In genomic region chr19:572140-572890, GRCh38 we compare ENCODE assay signal across 8 cellular contexts. TPM values are rescaled to one million over a fixed set of nuclear protein-coding genes. Genes with fewer than 3 reads are reported as not detected.
DNase-seq lines count a peak whose midpoint lies in the region; ATAC-seq lines count a peak whose summit lies in the region.

TSS of gene BSG (plus strand) at chr19:572596. CDS start at chr19:572635, 39 bp downstream.

- H3K4me1 ChIP-seq in CD4-positive, alpha-beta memory T cell (ENCODE audit: insufficient read depth, low read length): peaks cover 46% of the 10 kb centered on the region

- H3K4me1 Mint-ChIP-seq in CD4-positive, alpha-beta memory T cell: peaks cover 18 to 50% (median 35%) of the 10 kb centered on the region in 4 donors

- no peaks in the 10 kb centered on the region for H3K9me3 Mint-ChIP-seq in CD4-positive, alpha-beta memory T cell

- intact Hi-C loops in CD4-positive, alpha-beta memory T cell (cut with micrococcal nuclease): loop anchor here (1.0 to 2.0 kb wide), 7 partner anchors 16 to 225 kb away; partner anchors contain the start of genes CDC34, HCN2, POLRMT and PTBP1

- peak; percentile 64 for ATAC-seq in GM19468 (IDR thresholded peaks at IDR 0.05; ENCODE audit: extremely low read depth, unreplicated experiment)

- DNase-seq in CD4-positive, alpha-beta memory T cell: peak; percentile 98 to 99 (median 99)
- peak; percentile 66 for DNase-seq in HS-5 (ENCODE audit: low read depth)
- peak; percentile 95 for DNase-seq in NK-92 treated with Interleukin-12 subunit alpha and Interleukin-12 subunit beta, amount 100 ng/mL, for 24 hours (lab: John Stamatoyannopoulos, UW)
- peak; percentile 98 for DNase-seq in activated CD8-positive, alpha-beta memory T cell treated with anti-CD3 and anti-CD28 coated beads for 24 hours
- peak; percentile 96 for DNase-seq in effector CD8-positive, alpha-beta T cell (lab: John Stamatoyannopoulos, UW)
- DNase-seq in lung microvascular endothelial cell (ENCODE audit: low read depth in 2 of 2): peak; percentile 98 to 99
- peak; percentile 97 to 98 (median 98) for DNase-seq in stimulated activated CD4-positive, alpha-beta T cell treated with anti-CD3 and anti-CD28 coated beads, TNF-alpha, amount 100 ng/mL, for 48 hours (ENCODE audit: low read depth in 3 of 3)

- H3K27me3 ChIP-seq in CD4-positive, alpha-beta memory T cell (ENCODE audit: insufficient read depth, low read length): no peaks in the 10 kb centered on the region

- peaks cover 0 to 9% of the 10 kb centered on the region in 2 donors for H3K36me3 Mint-ChIP-seq in CD4-positive, alpha-beta memory T cell

- CTCF ChIA-PET in CD4-positive, alpha-beta memory T cell (lab: Charles Lee; ENCODE audit: partially characterized antibody): interaction anchor here (1.1 kb wide), 1 partner anchor 41 kb away, joined by 4 read pairs; the partner anchor contains the start of gene CDC34

- H3K27ac ChIP-seq in CD4-positive, alpha-beta memory T cell (ENCODE audit: low read depth, low read length): peak within 1 kb of the TSS; percentile 70

- H3K27me3 Mint-ChIP-seq in CD4-positive, alpha-beta memory T cell: no peaks in the 10 kb centered on the region

- POLR2A ChIA-PET in CD4-positive, alpha-beta memory T cell (lab: Charles Lee; ENCODE audit: partially characterized antibody): interaction anchor here (0.6 to 3.5 kb wide), 13 partner anchors 12 to 107 kb away, joined by 3 to 25 read pairs (median 6); partner anchors contain the start of genes CDC34, GZMM, POLRMT and RNF126

- H3K4me3 Mint-ChIP-seq in CD4-positive, alpha-beta memory T cell: peak within 1 kb of the TSS; percentile 95 to 99 (median 98)

- no peaks in the 10 kb centered on the region for H3K9me3 ChIP-seq in CD4-positive, alpha-beta memory T cell (ENCODE audit: control insufficient read depth in 1 of 2, low read length in 2 of 2)

- H3K27ac Mint-ChIP-seq in CD4-positive, alpha-beta memory T cell: peak within 1 kb of the TSS; percentile 96 to 100 (median 98)

- H3K36me3 ChIP-seq in CD4-positive, alpha-beta memory T cell (ENCODE audit: insufficient read depth, low read length): no peaks in the 10 kb centered on the region

- H3K4me3 ChIP-seq in CD4-positive, alpha-beta memory T cell (ENCODE audit: low read length in 2 of 2): peak within 1 kb of the TSS; percentile 75 to 81

RNA-seq across cellular contexts. Expression of gene BSG, which starts in this region (rescaled TPM):
- 100 to 1,000 TPM; 150 to 151 TPM for total RNA-seq in CD4-positive, alpha-beta memory T cell
- 100 to 1,000 TPM; 332 to 346 TPM for polyA plus RNA-seq in CD4-positive, alpha-beta memory T cell
- total RNA-seq in lung microvascular endothelial cell: 184 and 198 TPM in 2 replicates

Comparison
In these comparisons a context has a peak if more than half of its experiments do, and no peak if none do; other contexts are left out.
1. Peak in every context shown above with its lines: DNase-seq, ATAC-seq, H3K4me3 ChIP-seq and H3K27ac ChIP-seq.